Comparison of ENCODE assay signal across 10 cellular contexts in genomic region chr2:149585317-149585885, GRCh38. TPM values are rescaled to one million over a fixed set of nuclear protein-coding genes. Genes with fewer than 3 reads are reported as not detected.
DNase-seq lines count a peak whose midpoint lies in the region; ATAC-seq and TF ChIP-seq lines count a peak whose summit lies in the region.
"Had no signal": no experiment of that assay in that cellular context is flagged by ENCODE, and none has a peak within 500 bp of the region (broad histone marks: within the 10 kb centered on the region; RNA-seq: fewer than 3 reads in every experiment).

No MANE protein-coding gene starts in this region.

- CTCF ChIA-PET in CD8-positive, alpha-beta memory T cell (lab: Charles Lee): interaction anchor here (0.7 to 1.1 kb wide), 2 partner anchors 11 to 24 kb away, joined by 3 read pairs; no protein-coding TSS in a partner anchor

- peak overlapping the region in 5 of 8 donors; percentile 72 to 99 (median 96) for H3K27ac Mint-ChIP-seq in CD8-positive, alpha-beta memory T cell
- H3K27ac Mint-ChIP-seq in dendritic cell treated with granulocyte-macrophage colony-stimulating factor and Interleukin-4, amounts not matched to agents 40 ng/mL and 50 ng/mL, for 4 days: peak overlapping the region; percentile 66
- H3K27ac Mint-ChIP-seq in naive thymus-derived CD8-positive, alpha-beta T cell: peak overlapping the region in 6 of 10 donors; percentile 3 to 100 (median 90)

- H4K20me1 ChIP-seq in Loucy (ENCODE audit: insufficient read depth, low read length, poor library complexity, severe bottlenecking): peaks cover 61% of the 10 kb centered on the region

- intact Hi-C loops in dendritic cell treated with granulocyte-macrophage colony-stimulating factor and Interleukin-4, amounts not matched to agents 40 ng/mL and 50 ng/mL, for 4 days (cut with micrococcal nuclease): no loop called here
- intact Hi-C loops in left colon (cut with DNase I, micrococcal nuclease): no loop called here

- H3K4me3 Mint-ChIP-seq in CD8-positive, alpha-beta memory T cell: peak overlapping the region; percentile 92 to 99 (median 95)
- H3K4me3 Mint-ChIP-seq in dendritic cell treated with granulocyte-macrophage colony-stimulating factor and Interleukin-4, amounts not matched to agents 40 ng/mL and 50 ng/mL, for 4 days: peak overlapping the region; percentile 64
- H3K4me3 Mint-ChIP-seq in naive thymus-derived CD8-positive, alpha-beta T cell: peak overlapping the region in 8 of 10 donors; percentile 8 to 98 (median 97)

- no peak overlapping the region for H2AFZ ChIP-seq in Loucy (ENCODE audit: low read length)

- H3K36me3 ChIP-seq in CD8-positive, alpha-beta memory T cell (ENCODE audit: insufficient read depth, low read length): peaks cover 10% of the 10 kb centered on the region
- peaks cover 18% of the 10 kb centered on the region for H3K36me3 ChIP-seq in Loucy (ENCODE audit: insufficient read depth, low read length)

- ATAC-seq in naive thymus-derived CD8-positive, alpha-beta T cell: no peak
- no peak for ATAC-seq in left colon
- ATAC-seq in GM21529 (IDR thresholded peaks at IDR 0.05; ENCODE audit: unreplicated experiment): no peak
- ATAC-seq: stimulated activated naive CD8-positive, alpha-beta T cell treated with anti-CD3 and anti-CD28 coated beads, Interleukin-15, amount 100 ng/mL, for 72 hours had no signal

- no peak overlapping the region for H3K27ac ChIP-seq in CD8-positive, alpha-beta memory T cell (ENCODE audit: low read depth, low read length)

- no peak overlapping the region for H3K4me3 ChIP-seq in CD8-positive, alpha-beta memory T cell (ENCODE audit: low read length)
- H3K4me3 ChIP-seq in Loucy (ENCODE audit: low read length, poor library complexity, severe bottlenecking): peak overlapping the region; percentile 76

- POLR2A ChIA-PET in CD8-positive, alpha-beta memory T cell (lab: Charles Lee): interaction anchor here (0.7 kb wide), 1 partner anchor 586 kb away, joined by 3 read pairs; no protein-coding TSS in a partner anchor
- POLR2A ChIA-PET in naive thymus-derived CD8-positive, alpha-beta T cell (lab: Charles Lee): interaction anchor here (0.9 kb wide), 1 partner anchor 1824 kb away, joined by 3 read pairs; the partner anchor contains the start of gene RIF1

- no peak for TF ChIP-seq CTCF in Loucy (conservative IDR thresholded peaks at IDR 0.05; ENCODE audit: low read length)

- H3K4me1 Mint-ChIP-seq in CD8-positive, alpha-beta memory T cell: peaks cover 55 to 74% (median 73%) of the 10 kb centered on the region in 3 donors
- H3K4me1 Mint-ChIP-seq in dendritic cell treated with granulocyte-macrophage colony-stimulating factor and Interleukin-4, amounts not matched to agents 40 ng/mL and 50 ng/mL, for 4 days (ENCODE audit: low read depth): peaks cover 34% of the 10 kb centered on the region
- H3K4me1 Mint-ChIP-seq in naive thymus-derived CD8-positive, alpha-beta T cell: peaks cover 24 to 72% (median 52%) of the 10 kb centered on the region in 4 donors

- no peak for DNase-seq in CD8-positive, alpha-beta memory T cell
- no peak for DNase-seq in naive thymus-derived CD8-positive, alpha-beta T cell
- DNase-seq in midbrain (lab: John Stamatoyannopoulos, UW): no peak
- DNase-seq in HK-2 (ENCODE audit: unreplicated experiment): no peak
- no peak for DNase-seq in left colon
- DNase-seq: NCI-H1436; stimulated activated naive CD8-positive, alpha-beta T cell treated with anti-CD3 and anti-CD28 coated beads, Interleukin-15, amount 100 ng/mL, for 72 hours had no signal

- H3K9ac ChIP-seq in Loucy (ENCODE audit: low read depth, low read length, poor library complexity, severe bottlenecking): peak overlapping the region; percentile 88

- H3K4me2 ChIP-seq in Loucy (ENCODE audit: low read depth, low read length, poor library complexity, severe bottlenecking): peak overlapping the region; percentile 89

- peaks cover 66% of the 10 kb centered on the region for H3K79me2 ChIP-seq in Loucy (ENCODE audit: insufficient read depth, low read length)

- no peaks in the 10 kb centered on the region for H3K9me2 ChIP-seq in Loucy (replicated peaks; ENCODE audit: low read depth, low read length)

- H3K27me3 Mint-ChIP-seq in CD8-positive, alpha-beta memory T cell: peaks cover 3 to 13% of the 10 kb centered on the region in 2 donors
- peaks cover 2% of the 10 kb centered on the region for H3K27me3 Mint-ChIP-seq in dendritic cell treated with granulocyte-macrophage colony-stimulating factor and Interleukin-4, amounts not matched to agents 40 ng/mL and 50 ng/mL, for 4 days
- peaks cover 0 to 16% (median 8%) of the 10 kb centered on the region in 5 donors for H3K27me3 Mint-ChIP-seq in naive thymus-derived CD8-positive, alpha-beta T cell

- H3K9me3 Mint-ChIP-seq in CD8-positive, alpha-beta memory T cell: no peaks in the 10 kb centered on the region
- H3K9me3 Mint-ChIP-seq in dendritic cell treated with granulocyte-macrophage colony-stimulating factor and Interleukin-4, amounts not matched to agents 40 ng/mL and 50 ng/mL, for 4 days: no peaks in the 10 kb centered on the region
- no peaks in the 10 kb centered on the region for H3K9me3 Mint-ChIP-seq in naive thymus-derived CD8-positive, alpha-beta T cell
- H3K9me3 Mint-ChIP-seq: stimulated activated naive CD8-positive, alpha-beta T cell treated with anti-CD3 and anti-CD28 coated beads, Interleukin-15, amount 100 ng/mL, for 72 hours had no signal

- peaks cover 0 to 58% (median 13%) of the 10 kb centered on the region in 3 donors for H3K36me3 Mint-ChIP-seq in CD8-positive, alpha-beta memory T cell
- H3K36me3 Mint-ChIP-seq in dendritic cell treated with granulocyte-macrophage colony-stimulating factor and Interleukin-4, amounts not matched to agents 40 ng/mL and 50 ng/mL, for 4 days (ENCODE audit: low read depth): peaks cover 55% of the 10 kb centered on the region
- peaks cover 10 to 46% (median 10%) of the 10 kb centered on the region in 3 donors for H3K36me3 Mint-ChIP-seq in naive thymus-derived CD8-positive, alpha-beta T cell

- no peaks in the 10 kb centered on the region for H3F3A ChIP-seq in Loucy (ENCODE audit: low read depth)

- peaks cover 42% of the 10 kb centered on the region for H3K4me1 ChIP-seq in CD8-positive, alpha-beta memory T cell (ENCODE audit: insufficient read depth, low read length)
- peaks cover 54% of the 10 kb centered on the region for H3K4me1 ChIP-seq in Loucy (ENCODE audit: insufficient read depth, low read length, poor library complexity, severe bottlenecking)

- no peaks in the 10 kb centered on the region for H3K9me3 ChIP-seq in CD8-positive, alpha-beta memory T cell (ENCODE audit: low read length)
- no peaks in the 10 kb centered on the region for H3K9me3 ChIP-seq in Loucy (ENCODE audit: insufficient read depth, low read depth, low read length)

- H3K27me3 ChIP-seq in CD8-positive, alpha-beta memory T cell (ENCODE audit: insufficient read depth, low read length, poor library complexity, severe bottlenecking): no peaks in the 10 kb centered on the region
- peaks cover 24% of the 10 kb centered on the region for H3K27me3 ChIP-seq in Loucy (ENCODE audit: insufficient read depth, low read length, poor library complexity, severe bottlenecking)

RNA-seq across cellular contexts. Expression of gene MMADHC, which starts 2.2 kb away (rescaled TPM):
- total RNA-seq in CD8-positive, alpha-beta memory T cell: 100 to 1,000 TPM; 149 to 156 TPM
- polyA plus RNA-seq in CD8-positive, alpha-beta memory T cell: 117 TPM
- total RNA-seq in naive thymus-derived CD8-positive, alpha-beta T cell: 10 to 100 TPM; 79.0 to 84.9 TPM
- polyA plus RNA-seq in naive thymus-derived CD8-positive, alpha-beta T cell: 100 to 1,000 TPM in 2 of 3 donors, 10 to 100 TPM in 1; 90.2 to 119 (median 103) TPM
- 100 to 1,000 TPM in 1 of 2 donors, 10 to 100 TPM in 1; 76.7 to 100 TPM for total RNA-seq in left colon
